Comparison of ENCODE assay signal across 10 cellular contexts in the genomic region with DNA sequence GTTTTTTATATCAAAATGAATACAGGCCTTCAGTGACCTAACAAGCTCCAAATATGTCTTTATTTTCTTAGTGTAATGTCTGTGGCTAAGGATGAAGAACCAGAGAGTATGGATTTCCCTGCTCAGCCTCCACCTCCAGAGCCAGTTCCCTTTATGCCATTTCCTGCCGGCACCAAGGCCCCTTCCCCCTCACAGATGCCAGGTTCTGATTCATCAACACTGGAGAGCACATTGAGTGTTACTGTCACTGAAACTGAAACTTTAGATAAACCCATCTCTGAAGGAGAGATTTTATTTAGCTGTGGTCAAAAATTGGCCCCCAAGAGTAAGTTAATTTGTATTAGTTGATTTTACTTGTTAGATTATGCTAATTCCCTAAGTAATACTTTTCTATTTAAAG.
DNase-seq lines count a peak whose midpoint lies in the region; ATAC-seq lines count a peak whose summit lies in the region.
"Had no signal": no experiment of that assay in that cellular context is flagged by ENCODE, and none has a peak within 500 bp of the region (broad histone marks: within the 10 kb centered on the region; RNA-seq: fewer than 3 reads in every experiment).

No MANE protein-coding gene starts in this region.

- H3K4me1 Mint-ChIP-seq in activated CD4-positive, alpha-beta T cell treated with anti-CD3 and anti-CD28 coated beads, Interleukin-2, amount 10 ng/mL, durations not matched to agents 7 days and 5 days: peaks cover 9% of the 10 kb centered on the region
- no peaks in the 10 kb centered on the region for H3K4me1 Mint-ChIP-seq in activated T-helper 17 cell treated with anti-CD3 and anti-CD28 coated beads, Interleukin-2, amount 50 U/mL, for 72 hours
- no peaks in the 10 kb centered on the region for H3K4me1 Mint-ChIP-seq in CD8-positive, alpha-beta memory T cell

- ATAC-seq in activated T-helper 17 cell treated with anti-CD3 and anti-CD28 coated beads, Interleukin-2, amount 50 U/mL, for 72 hours (replicated peaks): peak; percentile 72

- peaks cover 19% of the 10 kb centered on the region for H3K36me3 Mint-ChIP-seq in activated CD4-positive, alpha-beta T cell treated with anti-CD3 and anti-CD28 coated beads, Interleukin-2, amount 10 ng/mL, durations not matched to agents 7 days and 5 days (ENCODE audit: low read depth)
- peaks cover 51% of the 10 kb centered on the region for H3K36me3 Mint-ChIP-seq in activated T-helper 17 cell treated with anti-CD3 and anti-CD28 coated beads, Interleukin-2, amount 50 U/mL, for 72 hours (ENCODE audit: low read depth)
- H3K36me3 Mint-ChIP-seq in CD8-positive, alpha-beta memory T cell: peaks cover 10 to 54% (median 18%) of the 10 kb centered on the region in 3 donors

- peak overlapping the region; percentile 47 for H3K27ac Mint-ChIP-seq in activated CD4-positive, alpha-beta T cell treated with anti-CD3 and anti-CD28 coated beads, Interleukin-2, amount 10 ng/mL, durations not matched to agents 7 days and 5 days
- peak overlapping the region; percentile 51 for H3K27ac Mint-ChIP-seq in activated T-helper 17 cell treated with anti-CD3 and anti-CD28 coated beads, Interleukin-2, amount 50 U/mL, for 72 hours
- peak overlapping the region in 4 of 8 donors; percentile 29 to 86 (median 58) for H3K27ac Mint-ChIP-seq in CD8-positive, alpha-beta memory T cell

- H3K27me3 Mint-ChIP-seq in activated CD4-positive, alpha-beta T cell treated with anti-CD3 and anti-CD28 coated beads, Interleukin-2, amount 10 ng/mL, durations not matched to agents 7 days and 5 days: no peaks in the 10 kb centered on the region
- no peaks in the 10 kb centered on the region for H3K27me3 Mint-ChIP-seq in activated T-helper 17 cell treated with anti-CD3 and anti-CD28 coated beads, Interleukin-2, amount 50 U/mL, for 72 hours
- H3K27me3 Mint-ChIP-seq in CD8-positive, alpha-beta memory T cell: no peaks in the 10 kb centered on the region

- no peak for DNase-seq in activated CD4-positive, alpha-beta T cell treated with anti-CD3 and anti-CD28 coated beads, Interleukin-2, amount 10 ng/mL, durations not matched to agents 7 days and 5 days
- no peak for DNase-seq in activated CD4-positive, alpha-beta T cell treated with anti-CD3 and anti-CD28 coated beads for 4 hours
- DNase-seq in HPDE6-E6E7 (ENCODE audit: extremely low spot score) (peak; percentile 57), myocyte (ENCODE audit: low read depth) (peak; percentile 55), NCI-H1092 treated with DMSO at 0.1 percent for 48 hours (lab: John Stamatoyannopoulos, UW) (no peak), activated gamma-delta T cell (lab: John Stamatoyannopoulos, UW) (no peak)
- DNase-seq in CD8-positive, alpha-beta memory T cell: no peak
- DNase-seq: Peyer's patch, retina had no signal

- POLR2A ChIA-PET in activated CD4-positive, alpha-beta T cell treated with anti-CD3 and anti-CD28 coated beads, Interleukin-2, amount 10 ng/mL, durations not matched to agents 7 days and 5 days (lab: Charles Lee): no interaction called here
- POLR2A ChIA-PET in CD8-positive, alpha-beta memory T cell (lab: Charles Lee): no interaction called here

- no peaks in the 10 kb centered on the region for H3K27me3 ChIP-seq in CD8-positive, alpha-beta memory T cell (ENCODE audit: insufficient read depth, low read length, poor library complexity, severe bottlenecking)
- H3K27me3 ChIP-seq: Peyer's patch had no signal

- peaks cover 5% of the 10 kb centered on the region for H3K36me3 ChIP-seq in CD8-positive, alpha-beta memory T cell (ENCODE audit: insufficient read depth, low read length)

- no peak overlapping the region for H3K4me3 Mint-ChIP-seq in activated CD4-positive, alpha-beta T cell treated with anti-CD3 and anti-CD28 coated beads, Interleukin-2, amount 10 ng/mL, durations not matched to agents 7 days and 5 days
- H3K4me3 Mint-ChIP-seq in activated T-helper 17 cell treated with anti-CD3 and anti-CD28 coated beads, Interleukin-2, amount 50 U/mL, for 72 hours: no peak overlapping the region
- H3K4me3 Mint-ChIP-seq in CD8-positive, alpha-beta memory T cell: no peak overlapping the region

- CTCF ChIA-PET in activated CD4-positive, alpha-beta T cell treated with anti-CD3 and anti-CD28 coated beads, Interleukin-2, amount 10 ng/mL, durations not matched to agents 7 days and 5 days (lab: Charles Lee): interaction anchor here (1.6 kb wide), 1 partner anchor 13 kb away, joined by 5 read pairs; no protein-coding TSS in a partner anchor
- CTCF ChIA-PET in CD8-positive, alpha-beta memory T cell (lab: Charles Lee): interaction anchor here (0.8 kb wide), 1 partner anchor 13 kb away, joined by 3 read pairs; no protein-coding TSS in a partner anchor

- no peak overlapping the region for H3K27ac ChIP-seq in CD8-positive, alpha-beta memory T cell (ENCODE audit: low read depth, low read length)
- H3K27ac ChIP-seq: Peyer's patch had no signal

- H3K4me3 ChIP-seq in CD8-positive, alpha-beta memory T cell (ENCODE audit: low read length): no peak overlapping the region
- H3K4me3 ChIP-seq: Peyer's patch had no signal

- no peaks in the 10 kb centered on the region for H3K9me3 Mint-ChIP-seq in activated CD4-positive, alpha-beta T cell treated with anti-CD3 and anti-CD28 coated beads, Interleukin-2, amount 10 ng/mL, durations not matched to agents 7 days and 5 days
- H3K9me3 Mint-ChIP-seq in activated T-helper 17 cell treated with anti-CD3 and anti-CD28 coated beads, Interleukin-2, amount 50 U/mL, for 72 hours: no peaks in the 10 kb centered on the region
- H3K9me3 Mint-ChIP-seq in CD8-positive, alpha-beta memory T cell: peaks cover 0 to 2% (median 0%) of the 10 kb centered on the region in 5 donors

- H3K4me1 ChIP-seq in CD8-positive, alpha-beta memory T cell (ENCODE audit: insufficient read depth, low read length): no peaks in the 10 kb centered on the region
- H3K4me1 ChIP-seq: Peyer's patch had no signal

- no peaks in the 10 kb centered on the region for H3K9me3 ChIP-seq in CD8-positive, alpha-beta memory T cell (ENCODE audit: low read length)
- H3K9me3 ChIP-seq: Peyer's patch had no signal

Comparison
In these comparisons a context has a peak if more than half of its experiments do, and no peak if none do; other contexts are left out.
1. DNase-seq: peak in HPDE6-E6E7 (single experiment) and myocyte (single experiment); none in activated CD4-positive, alpha-beta T cell treated with anti-CD3 and anti-CD28 coated beads, Interleukin-2, amount 10 ng/mL, durations not matched to agents 7 days and 5 days (single experiment), activated CD4-positive, alpha-beta T cell treated with anti-CD3 and anti-CD28 coated beads for 4 hours (0 of 2), NCI-H1092 treated with DMSO at 0.1 percent for 48 hours (single experiment), activated gamma-delta T cell (single experiment) and CD8-positive, alpha-beta memory T cell (0 of 5).